1 cellular context compared by ENCODE assay signal in the genomic region with DNA sequence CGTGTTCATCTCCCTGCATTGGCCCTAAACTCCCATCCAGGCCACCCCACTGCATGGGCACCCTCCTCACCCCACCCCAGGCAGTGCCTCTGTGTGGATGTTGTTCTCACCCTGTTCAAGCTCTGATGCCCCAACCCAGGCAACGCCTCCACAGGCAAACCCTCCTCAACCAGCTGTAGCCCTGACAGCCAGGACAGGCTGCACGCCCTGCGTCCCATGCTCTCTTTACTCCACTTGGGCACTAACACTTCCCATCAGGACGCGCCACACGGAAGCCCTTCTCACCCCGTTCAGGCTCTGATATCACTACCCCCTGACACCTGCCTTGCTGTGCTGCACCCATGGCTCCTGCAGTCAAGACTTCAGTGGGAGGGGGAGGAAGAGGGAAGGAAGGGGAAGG.
TF ChIP-seq lines count a peak whose summit lies in the region.

No MANE protein-coding gene starts in this region.

TF ChIP-seq in H1, 55 proteins besides CTCF, POLR2A, EP300 and RAD21:
- TF ChIP-seq CREB1 (IDR thresholded peaks at IDR 0.05) (no peak), CBX5 (IDR thresholded peaks at IDR 0.05; ENCODE audit: low read depth, low read length) (no peak), EGR1 (IDR thresholded peaks at IDR 0.05; ENCODE audit: borderline replicate concordance, low read depth, low read length) (no peak), NRF1 (IDR thresholded peaks at IDR 0.05; ENCODE audit: low read depth, low read length) (no peak), BACH1 (IDR thresholded peaks at IDR 0.05; ENCODE audit: low read length) (no peak), FOSL1 (IDR thresholded peaks at IDR 0.05; ENCODE audit: insufficient read depth, low read depth, low read length) (no peak), TAF7 (optimal IDR thresholded peaks at IDR 0.05; ENCODE audit: borderline replicate concordance, low read depth, low read length) (no peak), PHF8 (conservative IDR thresholded peaks at IDR 0.05; ENCODE audit: low read depth, low read length) (no peak), JUN (IDR thresholded peaks at IDR 0.05; ENCODE audit: low read depth, low read length) (no peak), SUZ12 (IDR thresholded peaks at IDR 0.05; ENCODE audit: low read length) (no peak), CEBPB (IDR thresholded peaks at IDR 0.05; ENCODE audit: low read depth, low read length) (no peak), EZH2 (IDR thresholded peaks at IDR 0.05; ENCODE audit: low read depth, low read length, severe bottlenecking) (no peak), CTBP2 (IDR thresholded peaks at IDR 0.05; ENCODE audit: borderline replicate concordance, insufficient read depth, insufficient read length, low read length) (no peak), YY1 (IDR thresholded peaks at IDR 0.05; ENCODE audit: low read depth, low read length) (no peak), KDM5A (IDR thresholded peaks at IDR 0.05; ENCODE audit: low read length) (no peak), KDM4A (IDR thresholded peaks at IDR 0.05; ENCODE audit: low read depth, low read length, severe bottlenecking) (no peak), TCF12 (IDR thresholded peaks at IDR 0.05; ENCODE audit: low read depth, low read length) (no peak), RXRA (IDR thresholded peaks at IDR 0.05; ENCODE audit: insufficient read depth, low read depth, low read length) (no peak)
- TF ChIP-seq, protein P1, sequence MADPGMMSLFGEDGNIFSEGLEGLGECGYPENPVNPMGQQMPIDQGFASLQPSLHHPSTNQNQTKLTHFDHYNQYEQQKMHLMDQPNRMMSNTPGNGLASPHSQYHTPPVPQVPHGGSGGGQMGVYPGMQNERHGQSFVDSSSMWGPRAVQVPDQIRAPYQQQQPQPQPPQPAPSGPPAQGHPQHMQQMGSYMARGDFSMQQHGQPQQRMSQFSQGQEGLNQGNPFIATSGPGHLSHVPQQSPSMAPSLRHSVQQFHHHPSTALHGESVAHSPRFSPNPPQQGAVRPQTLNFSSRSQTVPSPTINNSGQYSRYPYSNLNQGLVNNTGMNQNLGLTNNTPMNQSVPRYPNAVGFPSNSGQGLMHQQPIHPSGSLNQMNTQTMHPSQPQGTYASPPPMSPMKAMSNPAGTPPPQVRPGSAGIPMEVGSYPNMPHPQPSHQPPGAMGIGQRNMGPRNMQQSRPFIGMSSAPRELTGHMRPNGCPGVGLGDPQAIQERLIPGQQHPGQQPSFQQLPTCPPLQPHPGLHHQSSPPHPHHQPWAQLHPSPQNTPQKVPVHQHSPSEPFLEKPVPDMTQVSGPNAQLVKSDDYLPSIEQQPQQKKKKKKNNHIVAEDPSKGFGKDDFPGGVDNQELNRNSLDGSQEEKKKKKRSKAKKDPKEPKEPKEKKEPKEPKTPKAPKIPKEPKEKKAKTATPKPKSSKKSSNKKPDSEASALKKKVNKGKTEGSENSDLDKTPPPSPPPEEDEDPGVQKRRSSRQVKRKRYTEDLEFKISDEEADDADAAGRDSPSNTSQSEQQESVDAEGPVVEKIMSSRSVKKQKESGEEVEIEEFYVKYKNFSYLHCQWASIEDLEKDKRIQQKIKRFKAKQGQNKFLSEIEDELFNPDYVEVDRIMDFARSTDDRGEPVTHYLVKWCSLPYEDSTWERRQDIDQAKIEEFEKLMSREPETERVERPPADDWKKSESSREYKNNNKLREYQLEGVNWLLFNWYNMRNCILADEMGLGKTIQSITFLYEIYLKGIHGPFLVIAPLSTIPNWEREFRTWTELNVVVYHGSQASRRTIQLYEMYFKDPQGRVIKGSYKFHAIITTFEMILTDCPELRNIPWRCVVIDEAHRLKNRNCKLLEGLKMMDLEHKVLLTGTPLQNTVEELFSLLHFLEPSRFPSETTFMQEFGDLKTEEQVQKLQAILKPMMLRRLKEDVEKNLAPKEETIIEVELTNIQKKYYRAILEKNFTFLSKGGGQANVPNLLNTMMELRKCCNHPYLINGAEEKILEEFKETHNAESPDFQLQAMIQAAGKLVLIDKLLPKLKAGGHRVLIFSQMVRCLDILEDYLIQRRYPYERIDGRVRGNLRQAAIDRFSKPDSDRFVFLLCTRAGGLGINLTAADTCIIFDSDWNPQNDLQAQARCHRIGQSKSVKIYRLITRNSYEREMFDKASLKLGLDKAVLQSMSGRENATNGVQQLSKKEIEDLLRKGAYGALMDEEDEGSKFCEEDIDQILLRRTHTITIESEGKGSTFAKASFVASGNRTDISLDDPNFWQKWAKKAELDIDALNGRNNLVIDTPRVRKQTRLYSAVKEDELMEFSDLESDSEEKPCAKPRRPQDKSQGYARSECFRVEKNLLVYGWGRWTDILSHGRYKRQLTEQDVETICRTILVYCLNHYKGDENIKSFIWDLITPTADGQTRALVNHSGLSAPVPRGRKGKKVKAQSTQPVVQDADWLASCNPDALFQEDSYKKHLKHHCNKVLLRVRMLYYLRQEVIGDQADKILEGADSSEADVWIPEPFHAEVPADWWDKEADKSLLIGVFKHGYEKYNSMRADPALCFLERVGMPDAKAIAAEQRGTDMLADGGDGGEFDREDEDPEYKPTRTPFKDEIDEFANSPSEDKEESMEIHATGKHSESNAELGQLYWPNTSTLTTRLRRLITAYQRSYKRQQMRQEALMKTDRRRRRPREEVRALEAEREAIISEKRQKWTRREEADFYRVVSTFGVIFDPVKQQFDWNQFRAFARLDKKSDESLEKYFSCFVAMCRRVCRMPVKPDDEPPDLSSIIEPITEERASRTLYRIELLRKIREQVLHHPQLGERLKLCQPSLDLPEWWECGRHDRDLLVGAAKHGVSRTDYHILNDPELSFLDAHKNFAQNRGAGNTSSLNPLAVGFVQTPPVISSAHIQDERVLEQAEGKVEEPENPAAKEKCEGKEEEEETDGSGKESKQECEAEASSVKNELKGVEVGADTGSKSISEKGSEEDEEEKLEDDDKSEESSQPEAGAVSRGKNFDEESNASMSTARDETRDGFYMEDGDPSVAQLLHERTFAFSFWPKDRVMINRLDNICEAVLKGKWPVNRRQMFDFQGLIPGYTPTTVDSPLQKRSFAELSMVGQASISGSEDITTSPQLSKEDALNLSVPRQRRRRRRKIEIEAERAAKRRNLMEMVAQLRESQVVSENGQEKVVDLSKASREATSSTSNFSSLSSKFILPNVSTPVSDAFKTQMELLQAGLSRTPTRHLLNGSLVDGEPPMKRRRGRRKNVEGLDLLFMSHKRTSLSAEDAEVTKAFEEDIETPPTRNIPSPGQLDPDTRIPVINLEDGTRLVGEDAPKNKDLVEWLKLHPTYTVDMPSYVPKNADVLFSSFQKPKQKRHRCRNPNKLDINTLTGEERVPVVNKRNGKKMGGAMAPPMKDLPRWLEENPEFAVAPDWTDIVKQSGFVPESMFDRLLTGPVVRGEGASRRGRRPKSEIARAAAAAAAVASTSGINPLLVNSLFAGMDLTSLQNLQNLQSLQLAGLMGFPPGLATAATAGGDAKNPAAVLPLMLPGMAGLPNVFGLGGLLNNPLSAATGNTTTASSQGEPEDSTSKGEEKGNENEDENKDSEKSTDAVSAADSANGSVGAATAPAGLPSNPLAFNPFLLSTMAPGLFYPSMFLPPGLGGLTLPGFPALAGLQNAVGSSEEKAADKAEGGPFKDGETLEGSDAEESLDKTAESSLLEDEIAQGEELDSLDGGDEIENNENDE (IDR thresholded peaks at IDR 0.05; ENCODE audit: insufficient replicate concordance, low read length) = no peak
- TF ChIP-seq, protein P2, sequence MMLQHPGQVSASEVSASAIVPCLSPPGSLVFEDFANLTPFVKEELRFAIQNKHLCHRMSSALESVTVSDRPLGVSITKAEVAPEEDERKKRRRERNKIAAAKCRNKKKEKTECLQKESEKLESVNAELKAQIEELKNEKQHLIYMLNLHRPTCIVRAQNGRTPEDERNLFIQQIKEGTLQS (IDR thresholded peaks at IDR 0.05; ENCODE audit: insufficient read depth, low read depth, low read length) = no peak
TF ChIP-seq in H1: peak in this region for 0.
